In the genomic region with DNA sequence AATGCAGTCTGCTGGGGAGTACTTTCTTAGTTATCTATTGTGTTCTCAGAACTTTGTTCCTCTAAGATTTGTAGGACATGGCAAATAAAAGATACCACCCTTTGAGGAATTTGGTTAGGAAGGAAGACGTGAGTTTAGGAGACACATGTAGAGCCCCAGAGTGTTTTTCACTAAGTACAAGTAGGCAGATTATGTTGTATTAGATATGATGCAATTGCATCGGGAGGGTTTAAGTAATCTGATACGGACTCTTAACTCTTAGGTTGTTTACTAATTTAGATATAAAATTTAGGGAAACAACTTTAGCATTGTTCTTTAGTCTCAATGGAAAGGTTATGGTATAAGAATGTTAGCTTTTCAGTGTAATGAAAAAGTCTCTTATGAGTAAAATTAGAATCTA, we compare ENCODE assay signal across 19 cellular contexts.
DNase-seq lines count a peak whose midpoint lies in the region; ATAC-seq and TF ChIP-seq lines count a peak whose summit lies in the region.
"Had no signal": no experiment of that assay in that cellular context is flagged by ENCODE, and none has a peak within 500 bp of the region (broad histone marks: within the 10 kb centered on the region; RNA-seq: fewer than 3 reads in every experiment).

No MANE protein-coding gene starts in this region.

- H3K9me2 ChIP-seq in GM23248 (ENCODE audit: insufficient read depth) = no peaks in the 10 kb centered on the region

- H3K27me3 Mint-ChIP-seq in memory B cell = no peaks in the 10 kb centered on the region

- H3K9me3 ChIP-seq in spleen = no peaks in the 10 kb centered on the region
- H3K9me3 ChIP-seq in GM23248 (ENCODE audit: low read depth) = no peaks in the 10 kb centered on the region
- H3K9me3 ChIP-seq: BE2C had no signal

- H3K79me2 ChIP-seq in GM23248 (ENCODE audit: insufficient read depth) = peaks cover 100% of the 10 kb centered on the region

- intact Hi-C loops in spleen (cut with DNase I; ENCODE audit: low total_unique reads) = loop anchor here (10.0 kb wide), 1 partner anchor 83 kb away; the partner anchor contains the start of gene TRIO

- H3K9me3 Mint-ChIP-seq in memory B cell = no peaks in the 10 kb centered on the region

- no peak for TF ChIP-seq CTCF in VCaP (conservative IDR thresholded peaks at IDR 0.05)
- TF ChIP-seq CTCF in spleen (IDR thresholded peaks at IDR 0.05 in 8 of 11, conservative IDR thresholded peaks at IDR 0.05 in 3 of 11) = no peak

- peaks cover 82% of the 10 kb centered on the region for H3F3A ChIP-seq in GM23248 (ENCODE audit: insufficient read depth)

- H3K4me2 ChIP-seq in GM23248 (ENCODE audit: unreplicated experiment) = no peak overlapping the region
- H3K4me2 ChIP-seq: KMS-11 had no signal

- WGBS in spleen, 5 donors = 43 to 55% (median 47%) methylated on average over 3 of the region's 3 CpGs
- WGBS in GM23248 (ENCODE audit: low coverage in 1 of 2, low lambda C conversion rate in 2 of 2, missing lambda C conversion rate in 2 of 2), 2 experiments = 64 to 68% methylated on average over 3 of the region's 3 CpGs

- TF ChIP-seq POLR2A in spleen (IDR thresholded peaks at IDR 0.05) = no peak

- H4K20me1 ChIP-seq in GM23248 (ENCODE audit: insufficient read depth) = peaks cover 43% of the 10 kb centered on the region

- H3K36me3 ChIP-seq in spleen (no peaks in the 10 kb centered on the region), GM23248 (ENCODE audit: low read depth) (peaks cover 14% of the 10 kb centered on the region; the same call in 1 of the 2 replicates)
- H3K36me3 ChIP-seq: BE2C had no signal

- H3K4me3 ChIP-seq in spleen (no peak overlapping the region), GM23248 (no peak overlapping the region)

- no peak for ATAC-seq in memory B cell (ENCODE audit: low read depth)
- ATAC-seq in HG03025 (IDR thresholded peaks at IDR 0.05; ENCODE audit: low FRiP score, unreplicated experiment) = no peak
- ATAC-seq: HCT116 had no signal

- H3K27me3 ChIP-seq in spleen (replicated peaks in 1 of 7) (no peaks in the 10 kb centered on the region), GM23248 (replicated peaks; ENCODE audit: insufficient read depth) (no peaks in the 10 kb centered on the region)
- H3K27me3 ChIP-seq: BE2C had no signal

- peaks cover 60% of the 10 kb centered on the region for H3K4me1 Mint-ChIP-seq in memory B cell

- no peak overlapping the region for H3K9ac ChIP-seq in GM23248
- H3K9ac ChIP-seq: KMS-11 had no signal

- H3K36me3 Mint-ChIP-seq in memory B cell = no peaks in the 10 kb centered on the region
- H3K36me3 Mint-ChIP-seq: CD4-positive, alpha-beta memory T cell had no signal

- H3K4me1 ChIP-seq in spleen = peaks cover 0 to 81% (median 42%) of the 10 kb centered on the region in 6 donors
- peaks cover 44% of the 10 kb centered on the region for H3K4me1 ChIP-seq in GM23248 (ENCODE audit: insufficient read depth)
- H3K4me1 ChIP-seq: BE2C had no signal

- H3K27ac ChIP-seq in VCaP (peak overlapping the region; percentile 66), spleen (peak overlapping the region in 5 of 8 donors; percentile 30 to 82 (median 65)), GM23248 (no peak overlapping the region)
- H3K27ac ChIP-seq: 22Rv1, KMS-11 had no signal

- DNase-seq in NCI-H2171 treated with DMSO at 0.1 percent for 48 hours (lab: John Stamatoyannopoulos, UW) (peak; percentile 47), NCI-H2171 (lab: John Stamatoyannopoulos, UW) (no peak), memory B cell (ENCODE audit: low spot score in 2 of 2) (no peak), spleen (no peak), GM23248 (no peak), pons (ENCODE audit: low spot score) (no peak)
- DNase-seq: BE2C; CD4-positive, alpha-beta memory T cell; DMS79; NCI-H1436 treated with DMSO at 0.1 percent for 48 hours; NCI-H2029 treated with DMSO at 0.1 percent for 48 hours; NCI-H226; NCI-H526; SIG-M5 had no signal

- no peak overlapping the region for H3K4me3 Mint-ChIP-seq in memory B cell
- H3K4me3 Mint-ChIP-seq: CD4-positive, alpha-beta memory T cell had no signal

- no peak overlapping the region for H2AFZ ChIP-seq in GM23248

- in situ Hi-C loops in GM23248 (cut with MboI) = no loop called here

- peak overlapping the region; percentile 16 for H3K27ac Mint-ChIP-seq in memory B cell
- H3K27ac Mint-ChIP-seq: CD4-positive, alpha-beta memory T cell had no signal
